15 cellular contexts compared by ENCODE assay signal in genomic region chr20:10125757-10126156, GRCh38.
"Had no signal": no experiment of that assay in that cellular context is flagged by ENCODE, and none has a peak within 500 bp of the region (broad histone marks: within the 10 kb centered on the region; RNA-seq: fewer than 3 reads in every experiment).

No MANE protein-coding gene starts in this region.

- H3K4me3 Mint-ChIP-seq: activated CD8-positive, alpha-beta memory T cell treated with anti-CD3 and anti-CD28 coated beads, Interleukin-2, amount 10 ng/mL, durations not matched to agents 7 days and 5 days; activated T-cell treated with anti-CD3 and anti-CD28 coated beads, Interleukin-2, amount 50 U/mL, for 24 hours; neural progenitor cell had no signal

- H3K9me3 ChIP-seq: pancreas had no signal

- H3K27me3 Mint-ChIP-seq: activated CD8-positive, alpha-beta memory T cell treated with anti-CD3 and anti-CD28 coated beads, Interleukin-2, amount 10 ng/mL, durations not matched to agents 7 days and 5 days had no signal

- H3K9ac ChIP-seq: neural progenitor cell had no signal

- H3K27ac Mint-ChIP-seq: activated CD8-positive, alpha-beta memory T cell treated with anti-CD3 and anti-CD28 coated beads, Interleukin-2, amount 10 ng/mL, durations not matched to agents 7 days and 5 days; activated naive CD4-positive, alpha-beta T cell treated with anti-CD3 and anti-CD28 coated beads, Interleukin-2, amount 50 U/mL, for 72 hours; activated T-cell treated with anti-CD3 and anti-CD28 coated beads, Interleukin-2, amount 50 U/mL, for 24 hours; neural progenitor cell had no signal

- H2AFZ ChIP-seq: neural progenitor cell had no signal

- ATAC-seq: activated CD8-positive, alpha-beta memory T cell treated with anti-CD3 and anti-CD28 coated beads, Interleukin-2, amount 10 ng/mL, durations not matched to agents 7 days and 5 days; activated naive CD4-positive, alpha-beta T cell treated with anti-CD3 and anti-CD28 coated beads, Interleukin-2, amount 50 U/mL, for 72 hours; lower lobe of right lung; pancreas had no signal

- DNase-seq: activated CD4-positive, alpha-beta T cell treated with anti-CD3 and anti-CD28 coated beads for 1 hour; activated CD4-positive, alpha-beta T cell treated with anti-CD3 and anti-CD28 coated beads, Interleukin-2, amount 50 U/mL, for 48 hours; activated CD8-positive, alpha-beta memory T cell treated with anti-CD3 and anti-CD28 coated beads, Interleukin-2, amount 10 ng/mL, durations not matched to agents 7 days and 5 days; activated effector memory CD4-positive, alpha-beta T cell treated with Interleukin-2 at 50 U/mL for 16 hours; activated T-cell treated with anti-CD3 and anti-CD28 coated beads, Interleukin-2, amount 50 U/mL, for 24 hours; anterior cingulate cortex; dorsolateral prefrontal cortex; hippocampal formation; lower lobe of right lung; midbrain; pancreas; retina; T1000 had no signal

- H3K4me1 ChIP-seq: lower lobe of right lung, neural progenitor cell, pancreas had no signal

- H3K4me1 Mint-ChIP-seq: activated CD8-positive, alpha-beta memory T cell treated with anti-CD3 and anti-CD28 coated beads, Interleukin-2, amount 10 ng/mL, durations not matched to agents 7 days and 5 days; neural progenitor cell had no signal

- H3K27me3 ChIP-seq: dorsolateral prefrontal cortex, neural progenitor cell, pancreas had no signal

- H3K4me3 ChIP-seq: dorsolateral prefrontal cortex, lower lobe of right lung, neural progenitor cell, pancreas had no signal

- H3K4me2 ChIP-seq: neural progenitor cell had no signal

- H3K27ac ChIP-seq: dorsolateral prefrontal cortex, lower lobe of right lung, neural progenitor cell, pancreas had no signal

- H3K36me3 ChIP-seq: lower lobe of right lung, neural progenitor cell, pancreas had no signal

- H3K36me3 Mint-ChIP-seq: neural progenitor cell had no signal
